21 cellular contexts compared by ENCODE assay signal in genomic region chr9:119291554-119291953, GRCh38.
"Had no signal": no experiment of that assay in that cellular context is flagged by ENCODE, and none has a peak within 500 bp of the region (broad histone marks: within the 10 kb centered on the region; RNA-seq: fewer than 3 reads in every experiment).

No MANE protein-coding gene starts in this region.

- DNase-seq: Kasumi-1, MM.1S, MV-4-11, NCI-H1048, NCI-H1105, NCI-H1417, NCI-H146, NCI-H187, NCI-H2029, NCI-H2081 treated with DMSO at 0.1 percent for 48 hours, NCI-H2171, NCI-H524, NCI-H526 treated with DMSO at 0.1 percent for 48 hours, NCI-H774, RPMI8226, SHP77, SK-N-SH, SW 1271, T-cell had no signal

- H3K27ac ChIP-seq: HL-60, KMS-11 had no signal
